10 cellular contexts compared by ENCODE assay signal in the genomic region with DNA sequence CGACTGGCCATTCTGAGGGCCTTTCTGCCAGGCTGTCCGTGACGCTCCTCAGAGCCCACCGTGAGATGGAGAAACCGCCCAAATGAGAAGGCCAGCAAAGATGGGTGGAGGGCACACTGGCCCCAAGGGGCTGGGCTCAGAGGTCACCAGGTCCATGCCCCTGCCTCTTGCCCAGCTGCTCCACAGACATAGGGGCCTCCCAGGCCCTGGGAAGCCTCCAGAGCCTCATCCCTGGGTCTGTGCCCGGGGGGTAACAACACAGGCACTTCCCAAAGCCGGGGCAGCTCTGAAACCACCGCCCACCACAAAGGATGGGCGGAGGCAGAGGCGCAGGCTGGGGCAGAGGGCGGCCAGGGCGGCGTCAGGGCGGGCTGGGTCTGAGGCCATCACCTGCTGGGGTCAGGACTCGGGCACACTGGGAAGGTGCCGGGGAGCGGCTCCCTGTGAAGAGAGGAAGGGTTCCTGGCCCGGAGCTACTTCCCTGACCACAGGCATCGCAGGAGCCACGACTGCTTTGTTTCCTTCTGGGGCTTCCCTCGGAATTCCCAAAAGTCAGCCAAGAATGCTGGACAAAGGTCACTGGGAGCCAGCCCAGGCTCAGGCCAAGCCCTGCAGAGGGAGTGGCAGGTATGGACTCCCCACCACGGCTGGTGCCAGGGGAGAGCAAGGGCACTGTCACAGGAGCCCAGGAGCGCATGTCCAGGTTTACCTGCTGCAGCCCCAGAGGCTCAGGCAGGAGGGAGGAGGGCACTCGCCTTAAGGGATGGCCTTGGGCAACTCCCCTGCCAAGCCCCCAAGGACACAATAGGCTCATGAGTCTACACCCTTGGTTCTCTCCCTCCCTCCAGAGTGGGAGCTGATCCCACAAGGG. TPM values are rescaled to one million over a fixed set of nuclear protein-coding genes. Genes with fewer than 3 reads are reported as not detected.
DNase-seq lines count a peak whose midpoint lies in the region; ATAC-seq, FAIRE-seq and TF ChIP-seq lines count a peak whose summit lies in the region.
"Had no signal": no experiment of that assay in that cellular context is flagged by ENCODE, and none has a peak within 500 bp of the region (broad histone marks: within the 10 kb centered on the region; RNA-seq: fewer than 3 reads in every experiment).

No MANE protein-coding gene starts in this region.

- H3K4me3 ChIP-seq in H7 (ENCODE audit: insufficient read depth, low read depth, low read length): no peak overlapping the region
- H3K4me3 ChIP-seq in Panc1 (ENCODE audit: low read depth in 2 of 2, low read length in 2 of 2): no peak overlapping the region
- no peak overlapping the region for H3K4me3 ChIP-seq in kidney (ENCODE audit: low read length in 2 of 2)
- no peak overlapping the region for H3K4me3 ChIP-seq in sigmoid colon
- H3K4me3 ChIP-seq in testis: no peak overlapping the region

- no peak for TF ChIP-seq EP300 in sigmoid colon (IDR thresholded peaks at IDR 0.05)

- WGBS in sigmoid colon, 2 donors: 32 to 70% methylated on average over 24 of the region's 24 CpGs
- WGBS in testis, 2 donors: 56 to 67% methylated on average over 3 to 24 of the region's 24 CpGs

- peak; percentile 65 for DNase-seq in H7
- DNase-seq in Panc1 (ENCODE audit: low read depth, low spot score): no peak
- peak; percentile 78 for DNase-seq in kidney
- peak; percentile 55 for DNase-seq in sigmoid colon
- DNase-seq in iPS-NIHi11 (ENCODE audit: low spot score): no peak
- no peak for DNase-seq in testis
- DNase-seq: NCI-H2081 had no signal

- BruUV-seq in Panc1 (replicated peaks; lab: Mats Ljungman, UMichigan): no TSS peak

- POLR2A ChIA-PET in Panc1 (lab: Charles Lee): no interaction called here

- no peak overlapping the region for H3K27ac ChIP-seq in Panc1 (ENCODE audit: low read length)
- H3K27ac ChIP-seq in kidney (ENCODE audit: low read depth in 2 of 2, low read length in 2 of 2): no peak overlapping the region
- H3K27ac ChIP-seq in sigmoid colon: no peak overlapping the region
- no peak overlapping the region for H3K27ac ChIP-seq in testis

- H3K9me3 ChIP-seq in Panc1 (ENCODE audit: control insufficient read depth, insufficient read depth, low read depth, low read length): no peaks in the 10 kb centered on the region
- H3K9me3 ChIP-seq in kidney (ENCODE audit: control insufficient read depth in 1 of 2, low read length in 2 of 2): no peaks in the 10 kb centered on the region
- H3K9me3 ChIP-seq in sigmoid colon: no peaks in the 10 kb centered on the region
- H3K9me3 ChIP-seq in testis: no peaks in the 10 kb centered on the region

- ATAC-seq in Panc1 (peak; percentile 34), HG03460 (IDR thresholded peaks at IDR 0.05; ENCODE audit: unreplicated experiment) (no peak), GM18907 (IDR thresholded peaks at IDR 0.05; ENCODE audit: unreplicated experiment) (no peak)

- intact Hi-C loops in Panc1 (cut with micrococcal nuclease; ENCODE audit: unreplicated experiment): no loop called here
- intact Hi-C loops in kidney (cut with DNase I): no loop called here
- intact Hi-C loops in sigmoid colon (cut with DNase I): no loop called here
- intact Hi-C loops in testis (cut with DNase I; ENCODE audit: low total_unique reads): no loop called here

- no peak for TF ChIP-seq CTCF in Panc1 (IDR thresholded peaks at IDR 0.05)
- no peak for TF ChIP-seq CTCF in kidney (IDR thresholded peaks at IDR 0.05; ENCODE audit: borderline replicate concordance, extremely low read depth, insufficient read depth)
- TF ChIP-seq CTCF in sigmoid colon (IDR thresholded peaks at IDR 0.05): no peak
- TF ChIP-seq CTCF in testis (IDR thresholded peaks at IDR 0.05): no peak

- H3K4me1 ChIP-seq in Panc1 (ENCODE audit: control insufficient read depth, insufficient read depth, low read length): peaks cover 7% of the 10 kb centered on the region
- H3K4me1 ChIP-seq in kidney (ENCODE audit: control insufficient read depth in 1 of 2, insufficient read depth in 1 of 2, low read depth in 1 of 2, low read length in 2 of 2): peaks cover 0 to 5% of the 10 kb centered on the region in 2 donors
- peaks cover 0 to 10% (median 7%) of the 10 kb centered on the region in 4 donors for H3K4me1 ChIP-seq in sigmoid colon
- H3K4me1 ChIP-seq in testis: peaks cover 72% of the 10 kb centered on the region

- H3K27me3 ChIP-seq in H7 (ENCODE audit: control insufficient read depth, insufficient read depth, low read length): peaks cover 37% of the 10 kb centered on the region
- H3K27me3 ChIP-seq in Panc1 (ENCODE audit: control insufficient read depth, insufficient read depth, low read length): no peaks in the 10 kb centered on the region
- H3K27me3 ChIP-seq in sigmoid colon: peaks cover 0 to 7% (median 0%) of the 10 kb centered on the region in 3 donors
- no peaks in the 10 kb centered on the region for H3K27me3 ChIP-seq in testis

- no peak overlapping the region for H3K9ac ChIP-seq in kidney (ENCODE audit: low read length in 2 of 2)

- CTCF ChIA-PET in Panc1 (lab: Charles Lee): no interaction called here

- FAIRE-seq in kidney (lab: Jason Lieb, UNC): no peak
- FAIRE-seq: endometrium had no signal

- in situ Hi-C loops in Panc1 (cut with HindIII; ENCODE audit: low pct_unique_long_range_greater_than_20kb, low sequenced_read_pairs): no loop called here

- H3K36me3 ChIP-seq in H7 (replicated peaks; ENCODE audit: control insufficient read depth, insufficient read depth, low read length) (no peaks in the 10 kb centered on the region), Panc1 (ENCODE audit: control insufficient read depth, insufficient read depth, low read length) (no peaks in the 10 kb centered on the region), kidney (ENCODE audit: control insufficient read depth in 1 of 2, insufficient read depth in 2 of 2, low read length in 2 of 2) (no peaks in the 10 kb centered on the region), sigmoid colon (no peaks in the 10 kb centered on the region), testis (ENCODE audit: low read depth, missing control alignments) (no peaks in the 10 kb centered on the region)

- TF ChIP-seq POLR2A in sigmoid colon (IDR thresholded peaks at IDR 0.05) (no peak), testis (IDR thresholded peaks at IDR 0.05) (no peak)

RNA-seq across cellular contexts. Expression of a gene that starts 9.4 kb away (rescaled TPM):
- 1.1 and 1.3 TPM in 2 replicates for total RNA-seq in H7 (2014; rRNA removed; shearing (Covaris generic))
- total RNA-seq in Panc1 (2021; ENCODE audit: unreplicated experiment): 12.3 TPM
- 6.8 TPM for polyA plus RNA-seq in Panc1 (2012; ENCODE audit: insufficient read length)
- 2.5 TPM for total RNA-seq in kidney
- 3.1 TPM for polyA plus RNA-seq in kidney (ENCODE audit: insufficient read depth, low read depth, low replicate concordance)
- 1 to 10 TPM in 3 of 4 donors, under 1 TPM in 1; 0.68 to 5.0 (median 3.0) TPM for total RNA-seq in sigmoid colon
- polyA plus RNA-seq in sigmoid colon: 1 to 10 TPM in 2 of 3 donors, under 1 TPM in 1; 0.46 to 2.8 (median 1.2) TPM
- 10 to 100 TPM; 42.1 to 86.2 TPM for total RNA-seq in testis
- polyA plus RNA-seq in testis (ENCODE audit: insufficient read depth, low read depth, low replicate concordance): 31.6 TPM

Comparison
In these comparisons a context has a peak if more than half of its experiments do, and no peak if none do; other contexts are left out.
1. DNase-seq: peak in H7 (single experiment), kidney (single experiment) and sigmoid colon (single experiment); none in Panc1 (single experiment), iPS-NIHi11 (single experiment) and testis (single experiment).